In genomic region chr10:86399514-86399878, GRCh38 we compare ENCODE assay signal across 8 cellular contexts. TPM values are rescaled to one million over a fixed set of nuclear protein-coding genes. Genes with fewer than 3 reads are reported as not detected.
DNase-seq lines count a peak whose midpoint lies in the region; ATAC-seq and TF ChIP-seq lines count a peak whose summit lies in the region.

No MANE protein-coding gene starts in this region.

- TF ChIP-seq POLR2A in erythroblast (IDR thresholded peaks at IDR 0.05; ENCODE audit: low read length), result no peak

- TF ChIP-seq CTCF in KMS-11 (conservative IDR thresholded peaks at IDR 0.05; ENCODE audit: low read depth, low read length), result no peak
- TF ChIP-seq CTCF in neural crest cell (conservative IDR thresholded peaks at IDR 0.05), result no peak

- H3K27ac Mint-ChIP-seq in neural crest cell (ENCODE audit: unreplicated experiment), result no peak overlapping the region

- peaks cover 76% of the 10 kb centered on the region for H3K27me3 Mint-ChIP-seq in neural crest cell (ENCODE audit: low read depth)

- peak overlapping the region; percentile 99 for H3K4me2 ChIP-seq in BLaER1
- peak overlapping the region; percentile 92 for H3K4me2 ChIP-seq in KMS-11

- H3K27ac ChIP-seq in BLaER1 (peak overlapping the region; percentile 93; the same call in 1 of the 2 replicates), KMS-11 (peak overlapping the region; percentile 9; the same call in 1 of the 2 replicates), caudate nucleus (ENCODE audit: low read depth, low read length) (peak overlapping the region; percentile 70)

- H2AFZ ChIP-seq in KMS-11 (ENCODE audit: low read depth), result peak overlapping the region; percentile 89

- DNase-seq in caudate nucleus (lab: John Stamatoyannopoulos, UW) (no peak), neural crest cell (ENCODE audit: low read depth, low spot score) (no peak), NOMO-1 (lab: John Stamatoyannopoulos, UW; ENCODE audit: unreplicated experiment in 2 of 2) (no peak), erythroblast (lab: John Stamatoyannopoulos, UW) (no peak)

- ATAC-seq in HG02938 (IDR thresholded peaks at IDR 0.05; ENCODE audit: unreplicated experiment) (no peak), HG03097 (IDR thresholded peaks at IDR 0.05; ENCODE audit: low FRiP score, unreplicated experiment) (no peak)

- H4K20me1 ChIP-seq in BLaER1, result no peaks in the 10 kb centered on the region
- no peaks in the 10 kb centered on the region for H4K20me1 ChIP-seq in KMS-11 (ENCODE audit: insufficient read depth)

- no peaks in the 10 kb centered on the region for H3K9me3 ChIP-seq in BLaER1

- H3K4me1 Mint-ChIP-seq in neural crest cell, result peaks cover 25% of the 10 kb centered on the region

- H3K36me3 ChIP-seq in BLaER1, result no peaks in the 10 kb centered on the region
- no peaks in the 10 kb centered on the region for H3K36me3 ChIP-seq in KMS-11 (ENCODE audit: insufficient read depth)

- H3K9me3 Mint-ChIP-seq in neural crest cell, result no peaks in the 10 kb centered on the region

- H3K4me1 ChIP-seq in BLaER1 (peaks cover 34% of the 10 kb centered on the region), KMS-11 (ENCODE audit: low read depth, poor library complexity, severe bottlenecking) (peaks cover 7% of the 10 kb centered on the region)

- no peaks in the 10 kb centered on the region for H3K36me3 Mint-ChIP-seq in neural crest cell (ENCODE audit: low read depth)

- H3K4me3 Mint-ChIP-seq in neural crest cell, result peak overlapping the region; percentile 81

- H3K27me3 ChIP-seq in BLaER1, result no peaks in the 10 kb centered on the region
- no peaks in the 10 kb centered on the region for H3K27me3 ChIP-seq in KMS-11 (ENCODE audit: insufficient read depth, low read depth)

- peak overlapping the region; percentile 88; the same call in 1 of the 2 replicates for H3K9ac ChIP-seq in BLaER1
- peak overlapping the region; percentile 80; the same call in 1 of the 2 replicates for H3K9ac ChIP-seq in KMS-11

- no peaks in the 10 kb centered on the region for H3K79me2 ChIP-seq in KMS-11 (ENCODE audit: insufficient read depth, low read depth)

- peak overlapping the region; percentile 82 for H3K4me3 ChIP-seq in BLaER1
- H3K4me3 ChIP-seq in KMS-11 (IDR thresholded peaks at IDR 0.05; ENCODE audit: insufficient read depth, low read depth, low read length), result no peak overlapping the region

RNA-seq across cellular contexts. Expression of gene GRID1, which starts 32.9 kb away (rescaled TPM):
- total RNA-seq in neural crest cell, result 1.1 and 1.2 TPM in 2 replicates

Comparison
In these comparisons a context has a peak if more than half of its experiments do, and no peak if none do; other contexts are left out.
1. H3K27ac ChIP-seq: peak in every context shown above with its lines; median percentile 93 in BLaER1; 70 in caudate nucleus; 9 in KMS-11.